ENCODE assay signal across 1 cellular context in the genomic region with DNA sequence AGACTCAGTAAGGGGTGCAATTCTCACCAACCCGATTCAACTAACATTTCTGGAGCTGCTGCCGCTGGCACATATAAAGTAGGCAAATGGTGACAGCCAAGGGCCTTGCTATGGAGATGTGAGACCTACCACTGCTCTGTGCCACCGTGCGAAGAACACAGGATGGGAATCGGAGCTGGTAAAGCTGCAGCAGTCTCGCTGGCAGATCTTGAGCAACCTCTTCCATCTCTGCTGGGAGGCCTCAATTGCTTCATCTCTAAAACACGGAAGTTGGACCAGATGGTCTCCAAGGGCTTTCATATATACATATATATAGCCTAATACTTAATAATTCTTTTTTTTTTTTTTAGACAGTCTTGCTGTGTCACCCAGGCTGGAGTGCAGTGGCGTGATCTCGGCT.
TF ChIP-seq lines count a peak whose summit lies in the region.

No MANE protein-coding gene starts in this region.

TF ChIP-seq in HepG2, 621 proteins besides CTCF, POLR2A, EP300 and RAD21 (continued from another document):
- TF ChIP-seq ZNF263 (CRISPR knock-in tag; IDR thresholded peaks at IDR 0.05) (no peak), ZNF746 (CRISPR knock-in tag; IDR thresholded peaks at IDR 0.05) (no peak), ADNP (CRISPR knock-in tag; IDR thresholded peaks at IDR 0.05) (no peak)
- TF ChIP-seq, protein P1, sequence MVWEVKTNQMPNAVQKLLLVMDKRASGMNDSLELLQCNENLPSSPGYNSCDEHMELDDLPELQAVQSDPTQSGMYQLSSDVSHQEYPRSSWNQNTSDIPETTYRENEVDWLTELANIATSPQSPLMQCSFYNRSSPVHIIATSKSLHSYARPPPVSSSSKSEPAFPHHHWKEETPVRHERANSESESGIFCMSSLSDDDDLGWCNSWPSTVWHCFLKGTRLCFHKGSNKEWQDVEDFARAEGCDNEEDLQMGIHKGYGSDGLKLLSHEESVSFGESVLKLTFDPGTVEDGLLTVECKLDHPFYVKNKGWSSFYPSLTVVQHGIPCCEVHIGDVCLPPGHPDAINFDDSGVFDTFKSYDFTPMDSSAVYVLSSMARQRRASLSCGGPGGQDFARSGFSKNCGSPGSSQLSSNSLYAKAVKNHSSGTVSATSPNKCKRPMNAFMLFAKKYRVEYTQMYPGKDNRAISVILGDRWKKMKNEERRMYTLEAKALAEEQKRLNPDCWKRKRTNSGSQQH (CRISPR knock-in tag; IDR thresholded peaks at IDR 0.05; ENCODE audit: low read depth) = no peak
